11 cellular contexts compared by ENCODE assay signal in genomic region chr12:116320839-116321238, GRCh38. TPM values are rescaled to one million over a fixed set of nuclear protein-coding genes. Genes with fewer than 3 reads are reported as not detected.
DNase-seq lines count a peak whose midpoint lies in the region; ATAC-seq and TF ChIP-seq lines count a peak whose summit lies in the region.
"Had no signal": no experiment of that assay in that cellular context is flagged by ENCODE, and none has a peak within 500 bp of the region (broad histone marks: within the 10 kb centered on the region; RNA-seq: fewer than 3 reads in every experiment).

No MANE protein-coding gene starts in this region.

- peaks cover 20% of the 10 kb centered on the region for H3K4me1 ChIP-seq in psoas muscle
- peaks cover 0 to 23% of the 10 kb centered on the region in 2 donors for H3K4me1 ChIP-seq in naive thymus-derived CD4-positive, alpha-beta T cell (ENCODE audit: control insufficient read depth in 2 of 2, insufficient read depth in 2 of 2, low read length in 2 of 2)

- POLR2A ChIA-PET in naive thymus-derived CD4-positive, alpha-beta T cell (lab: Charles Lee): no interaction called here

- H3K27me3 Mint-ChIP-seq in activated T-helper 1 cell treated with anti-CD3 and anti-CD28 coated beads, Interleukin-12 subunit alpha, Interleukin-12 subunit beta, Interleukin-2, Interleukin-4 antibody, amounts not matched to agents 30 ng/mL and 10 ng/mL and 1 ng/mL, durations not matched to agents 14 hours and 24 hours and 36 hours (ENCODE audit: insufficient read depth): peaks cover 3% of the 10 kb centered on the region
- no peaks in the 10 kb centered on the region for H3K27me3 Mint-ChIP-seq in naive thymus-derived CD4-positive, alpha-beta T cell

- DNase-seq in EH (ENCODE audit: low read depth) (peak; percentile 50), fibroblast of the conjunctiva (ENCODE audit: low read depth) (peak; percentile 32), psoas muscle (no peak), GM20000 (ENCODE audit: low spot score) (no peak), DMS153 treated with DMSO at 0.1 percent for 48 hours (lab: John Stamatoyannopoulos, UW; ENCODE audit: unreplicated experiment) (no peak)
- DNase-seq in activated T-helper 1 cell treated with anti-CD3 and anti-CD28 coated beads, Interleukin-12 subunit alpha, Interleukin-12 subunit beta, Interleukin-2, Interleukin-4 antibody, amounts not matched to agents 30 ng/mL and 10 ng/mL and 1 ng/mL, durations not matched to agents 14 hours and 24 hours and 36 hours (ENCODE audit: low spot score): no peak
- DNase-seq in naive thymus-derived CD4-positive, alpha-beta T cell: no peak
- DNase-seq: brain microvascular endothelial cell, lower lobe of right lung, NCI-H146 had no signal

- peaks cover 57% of the 10 kb centered on the region for H3K4me1 Mint-ChIP-seq in activated T-helper 1 cell treated with anti-CD3 and anti-CD28 coated beads, Interleukin-12 subunit alpha, Interleukin-12 subunit beta, Interleukin-2, Interleukin-4 antibody, amounts not matched to agents 30 ng/mL and 10 ng/mL and 1 ng/mL, durations not matched to agents 14 hours and 24 hours and 36 hours (ENCODE audit: low read depth)
- H3K4me1 Mint-ChIP-seq in naive thymus-derived CD4-positive, alpha-beta T cell: peaks cover 19 to 49% (median 45%) of the 10 kb centered on the region in 7 donors

- peaks cover 7% of the 10 kb centered on the region for H3K36me3 Mint-ChIP-seq in activated T-helper 1 cell treated with anti-CD3 and anti-CD28 coated beads, Interleukin-12 subunit alpha, Interleukin-12 subunit beta, Interleukin-2, Interleukin-4 antibody, amounts not matched to agents 30 ng/mL and 10 ng/mL and 1 ng/mL, durations not matched to agents 14 hours and 24 hours and 36 hours (ENCODE audit: low read depth)
- H3K36me3 Mint-ChIP-seq in naive thymus-derived CD4-positive, alpha-beta T cell: peaks cover 0 to 19% (median 4%) of the 10 kb centered on the region in 5 donors

- H3K27ac Mint-ChIP-seq in activated T-helper 1 cell treated with anti-CD3 and anti-CD28 coated beads, Interleukin-12 subunit alpha, Interleukin-12 subunit beta, Interleukin-2, Interleukin-4 antibody, amounts not matched to agents 30 ng/mL and 10 ng/mL and 1 ng/mL, durations not matched to agents 14 hours and 24 hours and 36 hours: peak overlapping the region; percentile 84
- H3K27ac Mint-ChIP-seq in naive thymus-derived CD4-positive, alpha-beta T cell: peak overlapping the region in 3 of 9 donors; percentile 9 to 51 (median 18)

- H3K4me3 ChIP-seq in psoas muscle: no peak overlapping the region
- H3K4me3 ChIP-seq in naive thymus-derived CD4-positive, alpha-beta T cell (ENCODE audit: low read length): no peak overlapping the region
- H3K4me3 ChIP-seq: lower lobe of right lung had no signal

- peaks cover 4% of the 10 kb centered on the region for H3K9me3 Mint-ChIP-seq in activated T-helper 1 cell treated with anti-CD3 and anti-CD28 coated beads, Interleukin-12 subunit alpha, Interleukin-12 subunit beta, Interleukin-2, Interleukin-4 antibody, amounts not matched to agents 30 ng/mL and 10 ng/mL and 1 ng/mL, durations not matched to agents 14 hours and 24 hours and 36 hours
- peaks cover 0 to 4% (median 0%) of the 10 kb centered on the region in 11 donors for H3K9me3 Mint-ChIP-seq in naive thymus-derived CD4-positive, alpha-beta T cell

- H3K4me3 Mint-ChIP-seq in activated T-helper 1 cell treated with anti-CD3 and anti-CD28 coated beads, Interleukin-12 subunit alpha, Interleukin-12 subunit beta, Interleukin-2, Interleukin-4 antibody, amounts not matched to agents 30 ng/mL and 10 ng/mL and 1 ng/mL, durations not matched to agents 14 hours and 24 hours and 36 hours: no peak overlapping the region
- H3K4me3 Mint-ChIP-seq in naive thymus-derived CD4-positive, alpha-beta T cell: peak overlapping the region in 2 of 10 donors; percentile 65 to 74

- CTCF ChIA-PET in naive thymus-derived CD4-positive, alpha-beta T cell (lab: Charles Lee): no interaction called here

- intact Hi-C loops in activated T-helper 1 cell treated with anti-CD3 and anti-CD28 coated beads, Interleukin-12 subunit alpha, Interleukin-12 subunit beta, Interleukin-2, Interleukin-4 antibody, amounts not matched to agents 30 ng/mL and 10 ng/mL and 1 ng/mL, durations not matched to agents 14 hours and 24 hours and 36 hours (cut with micrococcal nuclease): loop anchor here (1.0 to 5.0 kb wide), 2 partner anchors 44 to 179 kb away; partner anchors contain the start of gene MED13L
- intact Hi-C loops in psoas muscle (cut with DNase I): no loop called here
- intact Hi-C loops in naive thymus-derived CD4-positive, alpha-beta T cell (cut with micrococcal nuclease): loop anchor here (5.0 kb wide), 1 partner anchor 36 kb away; no protein-coding TSS in a partner anchor

- WGBS in psoas muscle, 3 donors: 48 to 61% (median 48%) methylated on average over 3 of the region's 3 CpGs

- peak overlapping the region; percentile 92 for H3K27ac ChIP-seq in psoas muscle
- H3K27ac ChIP-seq in naive thymus-derived CD4-positive, alpha-beta T cell (ENCODE audit: low read depth, low read length): no peak overlapping the region
- H3K27ac ChIP-seq: brain microvascular endothelial cell had no signal

- no peaks in the 10 kb centered on the region for H3K9me3 ChIP-seq in psoas muscle
- H3K9me3 ChIP-seq in naive thymus-derived CD4-positive, alpha-beta T cell (ENCODE audit: control insufficient read depth in 2 of 3, low read length in 3 of 3): no peaks in the 10 kb centered on the region
- H3K9me3 ChIP-seq: lower lobe of right lung had no signal

- H3K27me3 ChIP-seq in psoas muscle (ENCODE audit: insufficient read depth in 3 of 3, low read length in 2 of 3): no peaks in the 10 kb centered on the region
- no peaks in the 10 kb centered on the region for H3K27me3 ChIP-seq in naive thymus-derived CD4-positive, alpha-beta T cell (ENCODE audit: control insufficient read depth in 2 of 2, insufficient read depth in 2 of 2, low read length in 2 of 2)
- H3K27me3 ChIP-seq: brain microvascular endothelial cell had no signal

- TF ChIP-seq CTCF in psoas muscle (IDR thresholded peaks at IDR 0.05): no peak
- no peak for TF ChIP-seq CTCF in GM20000 (IDR thresholded peaks at IDR 0.05; ENCODE audit: extremely low read depth, missing control alignments)

- H3K36me3 ChIP-seq in psoas muscle (ENCODE audit: insufficient read depth in 1 of 2, low read depth in 1 of 2): no peaks in the 10 kb centered on the region
- H3K36me3 ChIP-seq in naive thymus-derived CD4-positive, alpha-beta T cell (ENCODE audit: control insufficient read depth in 2 of 3, insufficient read depth in 3 of 3, low read length in 3 of 3): no peaks in the 10 kb centered on the region
- H3K36me3 ChIP-seq: brain microvascular endothelial cell, lower lobe of right lung had no signal

- ATAC-seq in psoas muscle: no peak
- ATAC-seq in activated CD4-positive, CD25-positive, alpha-beta regulatory T cell treated with anti-CD3 and anti-CD28 coated beads, Interleukin-2, amount 50 U/mL, for 24 hours: no peak
- no peak for ATAC-seq in naive thymus-derived CD4-positive, alpha-beta T cell

RNA-seq across cellular contexts. Expression of gene MED13L, which starts 43.3 kb away (rescaled TPM):
- total RNA-seq in activated T-helper 1 cell treated with anti-CD3 and anti-CD28 coated beads, Interleukin-12 subunit alpha, Interleukin-12 subunit beta, Interleukin-2, Interleukin-4 antibody, amounts not matched to agents 30 ng/mL and 10 ng/mL and 1 ng/mL, durations not matched to agents 14 hours and 24 hours and 36 hours: 65.5 and 66.1 TPM in 2 replicates
- total RNA-seq in psoas muscle: 10 to 100 TPM; 72.5 to 90.5 (median 75.2) TPM
- polyA plus RNA-seq in psoas muscle: 10 to 100 TPM in 2 of 3 donors, 1 to 10 TPM in 1; 8.9 to 34.3 (median 15.3) TPM
- 100 to 1,000 TPM in 4 of 5 experiments, 10 to 100 TPM in 1; 94.0 to 283 (median 180) TPM for total RNA-seq in naive thymus-derived CD4-positive, alpha-beta T cell
- polyA plus RNA-seq in naive thymus-derived CD4-positive, alpha-beta T cell: 10 to 100 TPM in 1 of 2 donors, 1 to 10 TPM in 1; 8.3 to 12.9 TPM

Comparison
In these comparisons a context has a peak if more than half of its experiments do, and no peak if none do; other contexts are left out.
1. DNase-seq: peak in EH (single experiment) and fibroblast of the conjunctiva (single experiment); none in activated T-helper 1 cell treated with anti-CD3 and anti-CD28 coated beads, Interleukin-12 subunit alpha, Interleukin-12 subunit beta, Interleukin-2, Interleukin-4 antibody, amounts not matched to agents 30 ng/mL and 10 ng/mL and 1 ng/mL, durations not matched to agents 14 hours and 24 hours and 36 hours (single experiment), psoas muscle (0 of 2), GM20000 (single experiment), naive thymus-derived CD4-positive, alpha-beta T cell (0 of 9) and DMS153 treated with DMSO at 0.1 percent for 48 hours (single experiment).
2. intact Hi-C loops: an anchor here in activated T-helper 1 cell treated with anti-CD3 and anti-CD28 coated beads, Interleukin-12 subunit alpha, Interleukin-12 subunit beta, Interleukin-2, Interleukin-4 antibody, amounts not matched to agents 30 ng/mL and 10 ng/mL and 1 ng/mL, durations not matched to agents 14 hours and 24 hours and 36 hours (1.0 to 5.0 kb wide) and naive thymus-derived CD4-positive, alpha-beta T cell (5.0 kb wide); none called in psoas muscle.